Comparison of ENCODE assay signal across 1 cellular context in the genomic region with DNA sequence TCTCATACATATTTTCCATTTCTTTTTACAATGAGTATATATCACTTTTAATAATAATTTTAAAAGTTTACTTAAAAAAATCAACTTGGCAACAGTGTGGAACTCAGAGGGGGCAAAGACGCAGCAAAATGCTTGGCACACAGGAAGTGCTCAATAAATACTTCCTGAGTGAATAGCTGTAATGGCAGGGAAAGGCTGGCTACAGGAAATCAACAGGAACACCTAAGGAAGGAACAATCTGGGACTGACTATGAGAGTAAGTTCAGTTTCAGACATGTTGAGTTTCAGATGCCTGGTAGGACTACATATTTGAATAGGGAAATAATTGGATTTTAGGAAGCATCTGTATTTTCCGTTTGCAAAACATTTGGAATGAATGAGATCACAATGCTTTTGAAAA.
TF ChIP-seq lines count a peak whose summit lies in the region.

No MANE protein-coding gene starts in this region.

TF ChIP-seq in SK-N-SH treated with all-trans-retinoic acid at 6 μM for 48 hours, 23 proteins besides CTCF, POLR2A, EP300 and RAD21 (continued from another document):
- TF ChIP-seq, protein P1, sequence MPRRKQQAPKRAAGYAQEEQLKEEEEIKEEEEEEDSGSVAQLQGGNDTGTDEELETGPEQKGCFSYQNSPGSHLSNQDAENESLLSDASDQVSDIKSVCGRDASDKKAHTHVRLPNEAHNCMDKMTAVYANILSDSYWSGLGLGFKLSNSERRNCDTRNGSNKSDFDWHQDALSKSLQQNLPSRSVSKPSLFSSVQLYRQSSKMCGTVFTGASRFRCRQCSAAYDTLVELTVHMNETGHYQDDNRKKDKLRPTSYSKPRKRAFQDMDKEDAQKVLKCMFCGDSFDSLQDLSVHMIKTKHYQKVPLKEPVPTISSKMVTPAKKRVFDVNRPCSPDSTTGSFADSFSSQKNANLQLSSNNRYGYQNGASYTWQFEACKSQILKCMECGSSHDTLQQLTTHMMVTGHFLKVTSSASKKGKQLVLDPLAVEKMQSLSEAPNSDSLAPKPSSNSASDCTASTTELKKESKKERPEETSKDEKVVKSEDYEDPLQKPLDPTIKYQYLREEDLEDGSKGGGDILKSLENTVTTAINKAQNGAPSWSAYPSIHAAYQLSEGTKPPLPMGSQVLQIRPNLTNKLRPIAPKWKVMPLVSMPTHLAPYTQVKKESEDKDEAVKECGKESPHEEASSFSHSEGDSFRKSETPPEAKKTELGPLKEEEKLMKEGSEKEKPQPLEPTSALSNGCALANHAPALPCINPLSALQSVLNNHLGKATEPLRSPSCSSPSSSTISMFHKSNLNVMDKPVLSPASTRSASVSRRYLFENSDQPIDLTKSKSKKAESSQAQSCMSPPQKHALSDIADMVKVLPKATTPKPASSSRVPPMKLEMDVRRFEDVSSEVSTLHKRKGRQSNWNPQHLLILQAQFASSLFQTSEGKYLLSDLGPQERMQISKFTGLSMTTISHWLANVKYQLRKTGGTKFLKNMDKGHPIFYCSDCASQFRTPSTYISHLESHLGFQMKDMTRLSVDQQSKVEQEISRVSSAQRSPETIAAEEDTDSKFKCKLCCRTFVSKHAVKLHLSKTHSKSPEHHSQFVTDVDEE (CRISPR knock-in tag; IDR thresholded peaks at IDR 0.05), result no peak
- TF ChIP-seq CSDC2 (CRISPR knock-in tag; IDR thresholded peaks at IDR 0.05) (no peak), TCF4 (CRISPR knock-in tag; IDR thresholded peaks at IDR 0.05; ENCODE audit: borderline replicate concordance) (no peak), POU6F1 (CRISPR knock-in tag; IDR thresholded peaks at IDR 0.05; ENCODE audit: borderline replicate concordance, low read depth) (no peak), ISL1 (CRISPR knock-in tag; IDR thresholded peaks at IDR 0.05) (no peak), ARNTL (CRISPR knock-in tag; IDR thresholded peaks at IDR 0.05; ENCODE audit: borderline replicate concordance, low read depth) (no peak), SNAI2 (CRISPR knock-in tag; IDR thresholded peaks at IDR 0.05) (no peak), OSR1 (CRISPR knock-in tag; IDR thresholded peaks at IDR 0.05) (no peak), RARB (CRISPR knock-in tag; IDR thresholded peaks at IDR 0.05) (no peak)
- TF ChIP-seq, protein P2, sequence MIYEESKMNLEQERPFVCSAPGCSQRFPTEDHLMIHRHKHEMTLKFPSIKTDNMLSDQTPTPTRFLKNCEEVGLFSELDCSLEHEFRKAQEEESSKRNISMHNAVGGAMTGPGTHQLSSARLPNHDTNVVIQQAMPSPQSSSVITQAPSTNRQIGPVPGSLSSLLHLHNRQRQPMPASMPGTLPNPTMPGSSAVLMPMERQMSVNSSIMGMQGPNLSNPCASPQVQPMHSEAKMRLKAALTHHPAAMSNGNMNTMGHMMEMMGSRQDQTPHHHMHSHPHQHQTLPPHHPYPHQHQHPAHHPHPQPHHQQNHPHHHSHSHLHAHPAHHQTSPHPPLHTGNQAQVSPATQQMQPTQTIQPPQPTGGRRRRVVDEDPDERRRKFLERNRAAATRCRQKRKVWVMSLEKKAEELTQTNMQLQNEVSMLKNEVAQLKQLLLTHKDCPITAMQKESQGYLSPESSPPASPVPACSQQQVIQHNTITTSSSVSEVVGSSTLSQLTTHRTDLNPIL (CRISPR knock-in tag; IDR thresholded peaks at IDR 0.05; ENCODE audit: low read depth), result no peak
